ENCODE assay signal across 11 cellular contexts in the genomic region with DNA sequence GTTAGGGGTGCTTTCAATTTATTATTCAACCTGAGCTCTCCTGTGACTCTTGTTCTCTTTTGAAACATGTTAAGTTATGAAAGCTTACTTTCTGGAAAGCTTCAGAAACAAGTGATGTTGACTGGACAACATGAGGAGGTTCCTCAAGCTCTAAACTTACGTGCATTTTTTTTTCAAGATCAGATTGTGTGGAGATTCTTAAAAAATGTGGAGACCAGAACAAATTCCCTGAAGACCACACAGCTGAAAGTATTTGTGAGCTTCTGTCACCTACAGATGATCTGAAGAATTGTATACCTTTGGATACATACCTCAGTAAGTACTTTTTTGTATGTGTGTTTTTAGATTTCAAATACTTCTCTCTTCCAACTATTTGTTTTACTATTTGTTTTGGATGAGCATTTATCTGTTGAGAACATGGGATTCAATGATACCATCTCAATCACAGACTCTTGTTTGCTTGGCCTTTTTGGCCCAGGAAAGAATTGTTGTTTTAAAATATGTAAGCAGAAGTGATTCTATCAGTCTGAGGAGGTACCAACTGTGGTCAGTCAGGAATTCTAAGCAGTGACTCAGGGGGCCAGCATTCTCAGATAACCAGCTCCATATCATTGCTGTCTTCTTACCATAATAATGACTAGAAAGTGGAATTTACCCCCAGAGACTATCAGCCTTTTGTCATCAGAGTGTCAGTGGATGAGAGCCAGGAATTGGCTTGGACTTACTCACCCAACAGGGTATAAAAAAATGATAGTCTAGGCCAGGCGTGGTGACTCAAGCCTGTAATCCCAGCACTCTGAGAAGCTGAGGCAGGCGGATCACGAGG. TPM values are rescaled to one million over a fixed set of nuclear protein-coding genes. Genes with fewer than 3 reads are reported as not detected.
DNase-seq lines count a peak whose midpoint lies in the region; ATAC-seq, FAIRE-seq and TF ChIP-seq lines count a peak whose summit lies in the region.
"Had no signal": no experiment of that assay in that cellular context is flagged by ENCODE, and none has a peak within 500 bp of the region (broad histone marks: within the 10 kb centered on the region; RNA-seq: fewer than 3 reads in every experiment).

No MANE protein-coding gene starts in this region.

- peaks cover 26% of the 10 kb centered on the region for H3K4me1 ChIP-seq in A549
- H3K4me1 ChIP-seq in HepG2 (ENCODE audit: insufficient read depth, low read length): peaks cover 4% of the 10 kb centered on the region; the same call in 1 of the 2 replicates

- H4K20me1 ChIP-seq in HepG2 (ENCODE audit: insufficient read depth, low read length): no peaks in the 10 kb centered on the region

- no peak overlapping the region for H3K9ac ChIP-seq in HepG2 (ENCODE audit: insufficient read depth, low read depth, low read length)

- H3K27me3 Mint-ChIP-seq in activated CD4-positive, alpha-beta T cell treated with anti-CD3 and anti-CD28 coated beads, Interleukin-2, amount 10 ng/mL, durations not matched to agents 7 days and 5 days: no peaks in the 10 kb centered on the region
- H3K27me3 Mint-ChIP-seq: stimulated activated naive CD8-positive, alpha-beta T cell treated with anti-CD3 and anti-CD28 coated beads, Interleukin-15, Interleukin-2, amounts not matched to agents 100 ng/mL and 50 ng/mL, for 24 hours had no signal

- H2AFZ ChIP-seq in HepG2 (ENCODE audit: low read length): no peak overlapping the region

- no peak overlapping the region for H3K4me3 Mint-ChIP-seq in activated CD4-positive, alpha-beta T cell treated with anti-CD3 and anti-CD28 coated beads, Interleukin-2, amount 10 ng/mL, durations not matched to agents 7 days and 5 days
- H3K4me3 Mint-ChIP-seq: stimulated activated naive CD8-positive, alpha-beta T cell treated with anti-CD3 and anti-CD28 coated beads, Interleukin-15, Interleukin-2, amounts not matched to agents 100 ng/mL and 50 ng/mL, for 24 hours had no signal

- no peaks in the 10 kb centered on the region for H3K79me2 ChIP-seq in HepG2 (ENCODE audit: insufficient read depth, low read length)

- no peaks in the 10 kb centered on the region for H3K36me3 Mint-ChIP-seq in activated CD4-positive, alpha-beta T cell treated with anti-CD3 and anti-CD28 coated beads, Interleukin-2, amount 10 ng/mL, durations not matched to agents 7 days and 5 days (ENCODE audit: low read depth)

- no peak for FAIRE-seq in A549 (lab: Jason Lieb, UNC)
- FAIRE-seq in HepG2 (lab: Jason Lieb, UNC): no peak
- FAIRE-seq: D721Med had no signal

- DNase-seq in A549 (ENCODE audit: low read depth in 1 of 2, low spot score in 1 of 2) (peak; percentile 47 to 90), HS-27A (ENCODE audit: low read depth) (peak; percentile 99), astrocyte of the hippocampus (ENCODE audit: low read depth, low spot score) (peak; percentile 96), HepG2 (ENCODE audit: low spot score) (peak; percentile 57), DMS53 treated with DMSO at 0.1 percent for 48 hours (lab: John Stamatoyannopoulos, UW; ENCODE audit: unreplicated experiment) (no peak), medulla oblongata (ENCODE audit: extremely low spot score) (no peak)
- no peak for DNase-seq in activated CD4-positive, alpha-beta T cell treated with anti-CD3 and anti-CD28 coated beads, Interleukin-2, amount 10 ng/mL, durations not matched to agents 7 days and 5 days

- no peak overlapping the region for H3K27ac Mint-ChIP-seq in activated CD4-positive, alpha-beta T cell treated with anti-CD3 and anti-CD28 coated beads, Interleukin-2, amount 10 ng/mL, durations not matched to agents 7 days and 5 days
- H3K27ac Mint-ChIP-seq: stimulated activated naive CD8-positive, alpha-beta T cell treated with anti-CD3 and anti-CD28 coated beads, Interleukin-15, Interleukin-2, amounts not matched to agents 100 ng/mL and 50 ng/mL, for 24 hours had no signal

- CTCF ChIA-PET in A549 (lab: Yijun Ruan, JAX) (interaction anchor here (0.7 to 22.4 kb wide), 31 partner anchors 12 to 229 kb away, joined by 3 to 321 read pairs (median 5); a partner anchor contains a TSS), HepG2 (lab: Yijun Ruan, JAX; ENCODE audit: low intra/inter-chr PET ratio, low total read pairs) (interaction anchor here (1.2 to 2.8 kb wide), 3 partner anchors 63 to 227 kb away, joined by 5 to 40 read pairs (median 5); no protein-coding TSS in a partner anchor)
- CTCF ChIA-PET in activated CD4-positive, alpha-beta T cell treated with anti-CD3 and anti-CD28 coated beads, Interleukin-2, amount 10 ng/mL, durations not matched to agents 7 days and 5 days (lab: Charles Lee): interaction anchor here (0.6 to 5.4 kb wide), 21 partner anchors 10 to 427 kb away, joined by 3 to 91 read pairs (median 4); a partner anchor contains a TSS

- intact Hi-C loops in HepG2 (cut with micrococcal nuclease; ENCODE audit: unreplicated experiment): no loop called here

- TF ChIP-seq EP300 in A549 (IDR thresholded peaks at IDR 0.05) (peak; percentile 55 to 80; a peak in 3 of 5 replicates), HepG2 (IDR thresholded peaks at IDR 0.05; ENCODE audit: low read depth in 2 of 2, low read length in 2 of 2) (no peak), HepG2 (CRISPR knock-in tag; IDR thresholded peaks at IDR 0.05; ENCODE audit: borderline replicate concordance) (no peak)

- no peak for TF ChIP-seq CTCF in A549 (IDR thresholded peaks at IDR 0.05)
- no peak for TF ChIP-seq CTCF in HepG2 (CRISPR knock-in tag; IDR thresholded peaks at IDR 0.05)

- no peaks in the 10 kb centered on the region for H3K9me3 Mint-ChIP-seq in activated CD4-positive, alpha-beta T cell treated with anti-CD3 and anti-CD28 coated beads, Interleukin-2, amount 10 ng/mL, durations not matched to agents 7 days and 5 days
- H3K9me3 Mint-ChIP-seq: stimulated activated naive CD8-positive, alpha-beta T cell treated with anti-CD3 and anti-CD28 coated beads, Interleukin-15, Interleukin-2, amounts not matched to agents 100 ng/mL and 50 ng/mL, for 24 hours had no signal

- no TSS peak for BruUV-seq in HepG2 (replicated peaks; lab: Mats Ljungman, UMichigan)

- ATAC-seq in A549 (peak; percentile 95 to 96), HepG2 (no peak), GM21529 (IDR thresholded peaks at IDR 0.05; ENCODE audit: unreplicated experiment) (no peak)

- TF ChIP-seq POLR2A in A549 (IDR thresholded peaks at IDR 0.05; ENCODE audit: low read length) (no peak), HepG2 (IDR thresholded peaks at IDR 0.05; ENCODE audit: insufficient read depth in 1 of 2, low read depth in 2 of 2, low read length in 2 of 2) (no peak)

- WGBS in A549 (ENCODE audit: missing lambda C conversion rate): 13% methylated on average over 4 of the region's 4 CpGs
- 30% methylated on average over 4 of the region's 4 CpGs for WGBS in HepG2 (ENCODE audit: low lambda C conversion rate)

- H3K27ac ChIP-seq in A549 (peak overlapping the region; percentile 26 to 77), HepG2 (ENCODE audit: extremely low read length, insufficient read depth, low read length) (no peak overlapping the region)

- H3K4me3 ChIP-seq in A549 (no peak overlapping the region), HepG2 (replicated peaks in 1 of 3; ENCODE audit: insufficient read depth in 1 of 3, low read depth in 2 of 3, low read length in 3 of 3) (no peak overlapping the region)
- H3K4me3 ChIP-seq: esophagus muscularis mucosa had no signal

- no peaks in the 10 kb centered on the region for H3K27me3 ChIP-seq in HepG2 (ENCODE audit: control insufficient read depth in 1 of 2, insufficient read depth in 2 of 2, low read length in 2 of 2)
- H3K27me3 ChIP-seq: esophagus muscularis mucosa had no signal

- TF ChIP-seq RAD21 in A549 (conservative IDR thresholded peaks at IDR 0.05 in 1 of 2, IDR thresholded peaks at IDR 0.05 in 1 of 2): no peak
- no peak for TF ChIP-seq RAD21 in HepG2 (CRISPR knock-in tag; IDR thresholded peaks at IDR 0.05)

- in situ Hi-C loops in HepG2 (cut with HindIII; ENCODE audit: extremely low pct_ligation_motif_present, low pct_unique_long_range_greater_than_20kb): loop anchor here (5.0 kb wide), 1 partner anchor 65 kb away; a partner anchor contains a TSS

- POLR2A ChIA-PET in A549 (lab: Yijun Ruan, JAX) (interaction anchor here (0.5 to 3.5 kb wide), 10 partner anchors 35 to 819 kb away, joined by 3 to 21 read pairs (median 3); a partner anchor contains a TSS), HepG2 (lab: Yijun Ruan, JAX) (interaction anchor here (1.0 kb wide), 1 partner anchor 88 kb away, joined by 3 read pairs; a partner anchor contains a TSS)
- POLR2A ChIA-PET in activated CD4-positive, alpha-beta T cell treated with anti-CD3 and anti-CD28 coated beads, Interleukin-2, amount 10 ng/mL, durations not matched to agents 7 days and 5 days (lab: Charles Lee): interaction anchor here (0.6 kb wide), 1 partner anchor 70 kb away, joined by 3 read pairs; no protein-coding TSS in a partner anchor

- peaks cover 8% of the 10 kb centered on the region for H3K4me1 Mint-ChIP-seq in activated CD4-positive, alpha-beta T cell treated with anti-CD3 and anti-CD28 coated beads, Interleukin-2, amount 10 ng/mL, durations not matched to agents 7 days and 5 days

- H3K4me2 ChIP-seq in A549: peak overlapping the region; percentile 49
- H3K4me2 ChIP-seq in HepG2 (ENCODE audit: low read depth, low read length): no peak overlapping the region

- H3K9me3 ChIP-seq in A549: no peaks in the 10 kb centered on the region
- no peaks in the 10 kb centered on the region for H3K9me3 ChIP-seq in HepG2 (ENCODE audit: low read length)
- H3K9me3 ChIP-seq: esophagus muscularis mucosa had no signal

- no peaks in the 10 kb centered on the region for H3K36me3 ChIP-seq in HepG2 (replicated peaks in 1 of 2; ENCODE audit: control insufficient read depth in 1 of 2, insufficient read depth in 2 of 2, low read length in 2 of 2)

RNA-seq across cellular contexts. Expression of a gene that starts 34.4 kb away (rescaled TPM):
- polyA plus RNA-seq in A549 (2011; rRNA removed) (6.2 and 9.0 TPM in 2 replicates), A549 (2017; fragmentation: RNase III; extraction: RNeasy Plus Mini Kit Qiagen cat#74134 plus additional on column Dnase treatment) (13.5 to 16.9 TPM (median 16.0 TPM) in 3 replicates), HepG2 (2011; rRNA removed) (0.08 and 0.29 TPM in 2 replicates)
- 7.2 and 8.3 TPM in 2 replicates for polyA plus RNA-seq in A549 (2012; cell fraction: cytosol; rRNA removed)
- polyA plus RNA-seq in A549 (2012; cell fraction: nucleus; rRNA removed): 4.5 and 6.9 TPM in 2 replicates
- polyA minus RNA-seq in A549 (2011; rRNA and poly(A)+ RNA removed): 7.5 and 7.9 TPM in 2 replicates
- total RNA-seq in HepG2 (2016; rRNA removed; fragmentation: Illumina TruSeq; extraction: Trizol): 0.27 and 0.42 TPM in 2 replicates
- not detected in 2 replicates for total RNA-seq in HepG2 (2016; cell fraction: cytosol; rRNA removed; fragmentation: Illumina TruSeq; extraction: Trizol; ENCODE audit: low read depth)
- total RNA-seq in HepG2 (2016; cell fraction: insoluble cytoplasmic fraction; rRNA removed; fragmentation: Illumina TruSeq; extraction: Trizol): 0.50 and 0.52 TPM in 2 replicates
- total RNA-seq in HepG2 (2016; cell fraction: membrane; rRNA removed; fragmentation: Illumina TruSeq; extraction: Trizol): 0.21 and 0.40 TPM in 2 replicates
- 0.19 TPM in 1 of 2 replicates, not detected in the other for total RNA-seq in HepG2 (2016; cell fraction: nucleus; rRNA removed; fragmentation: Illumina TruSeq; extraction: Trizol)
- polyA plus RNA-seq in HepG2 (2011; cell fraction: cytosol; rRNA removed): 0.07 and 0.22 TPM in 2 replicates
- 0.07 TPM in 1 of 2 replicates, not detected in the other for polyA plus RNA-seq in HepG2 (2011; cell fraction: nucleus; rRNA removed)
- 0.21 TPM in 1 of 2 replicates, not detected in the other for polyA plus RNA-seq in HepG2 (2012)
- 0.07 and 0.14 TPM in 2 replicates for polyA plus RNA-seq in HepG2 (2016; cell fraction: cytosol; fragmentation: Illumina TruSeq; extraction: Trizol; ENCODE audit: low read depth)
- polyA plus RNA-seq in HepG2 (2016; cell fraction: insoluble cytoplasmic fraction; fragmentation: Illumina TruSeq; extraction: Trizol; ENCODE audit: low read depth): 0.35 and 0.75 TPM in 2 replicates
- polyA plus RNA-seq in HepG2 (2016; cell fraction: membrane; fragmentation: Illumina TruSeq; extraction: Trizol; ENCODE audit: low read depth): 0.18 and 0.30 TPM in 2 replicates
- polyA plus RNA-seq in HepG2 (2016; cell fraction: nucleus; fragmentation: Illumina TruSeq; extraction: Trizol; ENCODE audit: insufficient read depth, low read depth): 0.25 and 0.44 TPM in 2 replicates
- polyA minus RNA-seq in HepG2 (2011; rRNA and poly(A)+ RNA removed; ENCODE audit: low replicate concordance): 0.23 TPM in 1 of 2 replicates, not detected in the other
- polyA minus RNA-seq in HepG2 (2011; cell fraction: cytosol; rRNA and poly(A)+ RNA removed): not detected in 2 replicates
- polyA minus RNA-seq in HepG2 (2011; cell fraction: nucleus; rRNA and poly(A)+ RNA removed): not detected in 2 replicates
- 10 to 100 TPM; 53.9 to 58.4 TPM for total RNA-seq in activated CD4-positive, alpha-beta T cell treated with anti-CD3 and anti-CD28 coated beads, Interleukin-2, amount 10 ng/mL, durations not matched to agents 7 days and 5 days

Comparison
In these comparisons a context has a peak if more than half of its experiments do, and no peak if none do; other contexts are left out.
1. ATAC-seq: peak in A549 (2 of 2); none in HepG2 (single experiment) and GM21529 (single experiment).
2. DNase-seq: peak in A549 (2 of 2), HS-27A (single experiment), astrocyte of the hippocampus (single experiment) and HepG2 (single experiment); none in DMS53 treated with DMSO at 0.1 percent for 48 hours (single experiment), activated CD4-positive, alpha-beta T cell treated with anti-CD3 and anti-CD28 coated beads, Interleukin-2, amount 10 ng/mL, durations not matched to agents 7 days and 5 days (single experiment) and medulla oblongata (single experiment).
3. RNA of a gene that starts 34.4 kb away (total RNA-seq): 53.9 to 58.4 TPM in activated CD4-positive, alpha-beta T cell treated with anti-CD3 and anti-CD28 coated beads, Interleukin-2, amount 10 ng/mL, durations not matched to agents 7 days and 5 days; 0.19 to 0.52 TPM in HepG2; every median in the first group is over 10 times any median in the second.